In genomic region chr22:42417645-42418303, GRCh38 we compare ENCODE assay signal across 21 cellular contexts. TPM values are rescaled to one million over a fixed set of nuclear protein-coding genes. Genes with fewer than 3 reads are reported as not detected.
"Had no signal": no experiment of that assay in that cellular context is flagged by ENCODE, and none has a peak within 500 bp of the region (broad histone marks: within the 10 kb centered on the region; RNA-seq: fewer than 3 reads in every experiment).

No MANE protein-coding gene starts in this region.

- FAIRE-seq: endometrium, keratinocyte had no signal

- H3K4me3 ChIP-seq: coronary artery, lung, ovary, psoas muscle, skin epidermis, stomach had no signal

- DNase-seq: activated CD4-positive, alpha-beta T cell treated with anti-CD3 and anti-CD28 coated beads, Interleukin-2, amount 10 ng/mL, durations not matched to agents 24 days and 14 days; activated CD8-positive, alpha-beta T cell treated with anti-CD3 and anti-CD28 coated beads, Interleukin-2, amount 10 ng/mL, durations not matched to agents 7 days and 5 days; activated naive CD4-positive, alpha-beta T cell treated with anti-CD3 and anti-CD28 coated beads, Interleukin-2, amount 50 U/mL, for 16 hours; activated T-cell treated with anti-CD3 and anti-CD28 coated beads, Interleukin-2, amount 50 U/mL, for 24 hours; aorta; erythroblast; foreskin melanocyte; glutamatergic neuron; hippocampal formation; ovary; psoas muscle; stimulated activated CD4-positive, alpha-beta T cell treated with anti-CD3 and anti-CD28 coated beads, Interleukin-15, amount 100 ng/mL, for 24 hours; stimulated activated CD4-positive, alpha-beta T cell treated with anti-CD3 and anti-CD28 coated beads, Interleukin-2, amount 100 ng/mL, for 48 hours; stomach; T-helper 1 cell had no signal

- H3K27me3 ChIP-seq: ovary, stomach had no signal

- H3K9me3 ChIP-seq: ovary, psoas muscle, stomach had no signal

- H3K36me3 ChIP-seq: ovary, stomach had no signal

- H3K27ac ChIP-seq: coronary artery, ovary, psoas muscle, stomach had no signal

- H3K4me1 ChIP-seq: psoas muscle had no signal

RNA-seq across cellular contexts. Expression of gene NFAM1, which starts 14.4 kb away (rescaled TPM):
- total RNA-seq: myocyte had no signal
- polyA plus RNA-seq: keratinocyte had no signal
